ENCODE assay signal across 8 cellular contexts in the genomic region with DNA sequence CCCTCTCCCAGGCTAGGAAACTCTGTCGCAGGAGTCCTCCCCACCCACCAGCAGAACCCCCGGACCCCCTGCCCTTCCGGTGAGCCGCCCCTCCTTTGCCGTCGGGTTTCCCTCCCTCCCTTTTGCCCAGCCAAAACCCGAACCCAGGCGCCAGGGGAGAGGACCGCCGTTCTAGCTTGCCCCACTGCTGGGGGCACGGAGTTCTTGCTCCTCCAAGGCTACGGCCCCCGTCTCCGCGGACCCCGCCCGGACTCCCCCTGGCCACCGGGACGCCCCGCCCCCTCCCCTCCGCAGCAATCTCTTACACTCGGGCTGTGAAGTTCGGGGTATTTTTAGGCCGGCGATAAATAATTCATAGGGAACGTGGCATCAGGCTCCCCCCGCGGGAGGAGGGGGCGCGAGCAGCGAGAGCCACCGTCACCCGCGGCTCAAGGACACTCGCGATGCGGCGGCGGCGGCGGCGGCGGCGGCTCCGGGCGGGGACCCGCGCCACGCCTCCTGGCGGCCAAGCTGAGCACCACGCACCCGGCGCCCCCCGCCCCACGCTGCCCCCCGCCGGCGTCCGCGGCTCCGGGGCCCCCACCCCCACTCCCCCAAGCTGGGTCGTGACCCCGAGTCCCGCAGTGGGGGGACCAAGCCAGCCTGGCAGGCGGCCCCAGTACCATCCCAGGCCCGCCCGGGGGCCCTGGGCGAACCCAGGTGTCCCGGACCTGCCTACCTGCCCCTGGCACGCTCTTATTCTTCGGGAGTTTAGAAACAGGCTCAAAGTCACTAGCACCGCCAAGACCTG. TPM values are rescaled to one million over a fixed set of nuclear protein-coding genes. Genes with fewer than 3 reads are reported as not detected.
A peak's percentile ranks its signal among the peaks of the same experiment; 100 is the strongest.
DNase-seq lines count a peak whose midpoint lies in the region; ATAC-seq and TF ChIP-seq lines count a peak whose summit lies in the region.

TSS of gene GRIN2C (minus strand) at position 447 of the 790 bp plus-strand sequence. CDS start 4,793 bp downstream, outside the sequence.

- H3K4me2 ChIP-seq in BLaER1, result peak within 1 kb of the TSS; percentile 81
- no peak within 1 kb of the TSS for H3K4me2 ChIP-seq in mesendoderm (ENCODE audit: low read length)

- no peak within 1 kb of the TSS for H3K9ac ChIP-seq in BLaER1
- no peak within 1 kb of the TSS for H3K9ac ChIP-seq in mesendoderm (ENCODE audit: low read length)

- no peak within 1 kb of the TSS for H2AK5ac ChIP-seq in mesendoderm (ENCODE audit: low read length)

- H3K4me3 ChIP-seq in BLaER1 (peak within 1 kb of the TSS; percentile 55), mesendoderm (ENCODE audit: low read length) (no peak within 1 kb of the TSS)

- peaks cover 58% of the 10 kb centered on the region for H4K20me1 ChIP-seq in BLaER1

- no peak within 1 kb of the TSS for H3K27ac Mint-ChIP-seq in activated naive CD8-positive, alpha-beta T cell treated with anti-CD3 and anti-CD28 coated beads, Interleukin-2, amount 50 U/mL, for 24 hours

- H3K4me1 ChIP-seq in BLaER1, result peaks cover 43% of the 10 kb centered on the region
- H3K4me1 ChIP-seq in mesendoderm (ENCODE audit: control insufficient read depth, low read depth, low read length), result no peaks in the 10 kb centered on the region

- no peak within 1 kb of the TSS for H3K4ac ChIP-seq in mesendoderm (ENCODE audit: low read depth, low read length)

- H2BK15ac ChIP-seq in mesendoderm (replicated peaks; ENCODE audit: low read depth), result no peak within 1 kb of the TSS

- ATAC-seq in activated naive CD8-positive, alpha-beta T cell treated with anti-CD3 and anti-CD28 coated beads, Interleukin-2, amount 50 U/mL, for 24 hours, result no peak
- ATAC-seq in HG02840 (IDR thresholded peaks at IDR 0.05; ENCODE audit: low FRiP score, unreplicated experiment) (no peak), GM18505 (IDR thresholded peaks at IDR 0.05; ENCODE audit: unreplicated experiment) (no peak)

- no peak within 1 kb of the TSS for H4K8ac ChIP-seq in mesendoderm (ENCODE audit: low read depth, low read length)

- H3K18ac ChIP-seq in mesendoderm (ENCODE audit: low read length), result no peak within 1 kb of the TSS

- H3K79me2 ChIP-seq in mesendoderm (ENCODE audit: control insufficient read depth, insufficient read depth, low read length), result no peaks in the 10 kb centered on the region

- WGBS in mesendoderm (ENCODE audit: extremely low coverage, insufficient coverage, low lambda C conversion rate), result no CpG with 5 or more reads among the region's 72 CpGs

- H2BK120ac ChIP-seq in mesendoderm (ENCODE audit: low read depth, low read length), result no peak within 1 kb of the TSS

- H3K36me3 ChIP-seq in BLaER1 (no peaks in the 10 kb centered on the region), mesendoderm (ENCODE audit: control insufficient read depth, insufficient read depth, low read length) (no peaks in the 10 kb centered on the region)

- no peak within 1 kb of the TSS for H3K27ac ChIP-seq in BLaER1
- H3K27ac ChIP-seq in mesendoderm (ENCODE audit: low read depth, low read length), result no peak within 1 kb of the TSS

- no peaks in the 10 kb centered on the region for H3K9me3 Mint-ChIP-seq in activated naive CD8-positive, alpha-beta T cell treated with anti-CD3 and anti-CD28 coated beads, Interleukin-2, amount 50 U/mL, for 24 hours

- no peak for DNase-seq in activated naive CD8-positive, alpha-beta T cell treated with anti-CD3 and anti-CD28 coated beads, Interleukin-2, amount 50 U/mL, for 24 hours
- DNase-seq in mesendoderm (no peak), amniotic stem cell (lab: John Stamatoyannopoulos, UW) (no peak), DMS79 (lab: John Stamatoyannopoulos, UW) (no peak)

- H4K5ac ChIP-seq in mesendoderm (ENCODE audit: low read length), result no peak within 1 kb of the TSS

- peak within 1 kb of the TSS; percentile 45 for H3K4me3 Mint-ChIP-seq in activated naive CD8-positive, alpha-beta T cell treated with anti-CD3 and anti-CD28 coated beads, Interleukin-2, amount 50 U/mL, for 24 hours

- peaks cover 76% of the 10 kb centered on the region for H3K27me3 ChIP-seq in BLaER1
- H3K27me3 ChIP-seq in mesendoderm (ENCODE audit: insufficient read depth, low read length, poor library complexity), result peaks cover 44% of the 10 kb centered on the region

- TF ChIP-seq POLR2A in GM18505 (IDR thresholded peaks at IDR 0.05; ENCODE audit: borderline replicate concordance, extremely low read depth, insufficient read depth, insufficient read length), result no peak

- H3K9me3 ChIP-seq in BLaER1, result no peaks in the 10 kb centered on the region

- no peak within 1 kb of the TSS for H2BK5ac ChIP-seq in mesendoderm (ENCODE audit: low read length)

- H3K27me3 Mint-ChIP-seq in activated naive CD8-positive, alpha-beta T cell treated with anti-CD3 and anti-CD28 coated beads, Interleukin-2, amount 50 U/mL, for 24 hours, result peaks cover 56% of the 10 kb centered on the region

- H3K4me1 Mint-ChIP-seq in activated naive CD8-positive, alpha-beta T cell treated with anti-CD3 and anti-CD28 coated beads, Interleukin-2, amount 50 U/mL, for 24 hours, result peaks cover 10% of the 10 kb centered on the region

- H3K23ac ChIP-seq in mesendoderm (ENCODE audit: low read length), result peak within 1 kb of the TSS; percentile 89

- no peaks in the 10 kb centered on the region for H3K36me3 Mint-ChIP-seq in activated naive CD8-positive, alpha-beta T cell treated with anti-CD3 and anti-CD28 coated beads, Interleukin-2, amount 50 U/mL, for 24 hours (ENCODE audit: low read depth)

- TF ChIP-seq RAD21 in Ishikawa (IDR thresholded peaks at IDR 0.05; ENCODE audit: low read depth), result peak; percentile 23; the same call in 1 of the 2 replicates

- no peak within 1 kb of the TSS for H3K56ac ChIP-seq in mesendoderm (ENCODE audit: low read length)

- TF ChIP-seq EP300 in Ishikawa (IDR thresholded peaks at IDR 0.05; ENCODE audit: borderline replicate concordance), result no peak

- H3K79me1 ChIP-seq in mesendoderm (ENCODE audit: low read length), result no peaks in the 10 kb centered on the region

TF ChIP-seq in Ishikawa, 13 proteins besides CTCF, POLR2A, EP300 and RAD21:
- TF ChIP-seq TCF12 (IDR thresholded peaks at IDR 0.05; ENCODE audit: low read depth), result no peak
- TF ChIP-seq MAX (IDR thresholded peaks at IDR 0.05), result no peak
- TF ChIP-seq NFIC (IDR thresholded peaks at IDR 0.05), result no peak
- no peak for TF ChIP-seq CEBPB (IDR thresholded peaks at IDR 0.05)
- no peak for TF ChIP-seq TEAD4 (IDR thresholded peaks at IDR 0.05)

RNA-seq across cellular contexts. Expression of gene GRIN2C, which starts in this region (rescaled TPM):
- 0.01 TPM for polyA plus RNA-seq in mesendoderm (2013, experiment 1 of 2)
- polyA plus RNA-seq in mesendoderm (2013, experiment 2 of 2), result 0.01 TPM
